8 cellular contexts compared by ENCODE assay signal in the genomic region with DNA sequence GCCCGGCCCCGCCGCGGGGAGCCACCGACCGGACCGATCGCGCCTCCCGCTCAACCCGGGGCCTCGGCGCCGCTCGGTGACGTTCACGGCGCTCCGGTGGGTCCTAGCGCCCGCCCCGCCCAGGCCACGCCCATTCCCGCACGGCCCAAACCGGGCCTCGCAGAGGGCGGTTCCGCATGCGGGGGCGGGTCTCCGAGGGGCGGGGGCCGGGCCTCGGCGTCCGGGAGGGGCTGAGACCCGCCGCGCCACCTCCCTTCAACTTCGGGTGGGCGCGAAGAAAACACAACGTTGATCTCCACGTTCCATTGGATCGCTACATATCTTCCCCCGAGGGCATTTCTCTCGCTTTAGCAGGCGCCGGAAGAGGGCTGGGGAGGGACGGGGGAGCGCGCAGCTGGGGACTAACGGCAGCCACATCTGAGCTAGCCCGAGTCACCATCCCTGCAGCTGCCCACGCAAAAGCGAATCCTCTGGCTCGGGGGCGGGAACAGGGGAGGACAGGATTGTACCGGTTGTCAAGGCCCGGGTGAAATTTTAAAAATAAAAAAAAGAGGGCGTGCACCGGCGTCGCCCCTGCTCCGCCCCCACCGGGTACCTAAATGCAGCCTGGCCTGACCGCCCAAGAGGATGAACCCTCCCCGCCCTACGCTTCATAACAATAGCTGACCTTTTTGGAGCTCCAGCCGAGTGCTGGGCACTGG. TPM values are rescaled to one million over a fixed set of nuclear protein-coding genes. Genes with fewer than 3 reads are reported as not detected.
DNase-seq lines count a peak whose midpoint lies in the region; ATAC-seq and TF ChIP-seq lines count a peak whose summit lies in the region.

TSS of gene MAD2L2 (minus strand) at position 78 of the 701 bp plus-strand sequence. CDS start 547 bp downstream, outside the sequence.

- H3K9me3 ChIP-seq in PC-3 (ENCODE audit: low read length) (no peaks in the 10 kb centered on the region), esophagus (ENCODE audit: control insufficient read depth in 2 of 2, insufficient read depth in 1 of 2, low read depth in 1 of 2, low read length in 1 of 2) (no peaks in the 10 kb centered on the region), muscle layer of colon (ENCODE audit: low read length) (no peaks in the 10 kb centered on the region)

- H3K27me3 ChIP-seq in PC-3 (ENCODE audit: low read length), result no peaks in the 10 kb centered on the region
- no peaks in the 10 kb centered on the region for H3K27me3 ChIP-seq in esophagus (ENCODE audit: control insufficient read depth in 1 of 2, insufficient read depth in 2 of 2, low read length in 2 of 2)
- no peaks in the 10 kb centered on the region for H3K27me3 ChIP-seq in muscle layer of colon (ENCODE audit: control insufficient read depth in 1 of 2, insufficient read depth in 2 of 2, low read length in 2 of 2)

- peaks cover 4% of the 10 kb centered on the region; the same call in 1 of the 2 replicates for H3K4me1 ChIP-seq in PC-3 (ENCODE audit: insufficient read depth, low read length)
- H3K4me1 ChIP-seq in esophagus (ENCODE audit: control insufficient read depth in 2 of 2, insufficient read depth in 2 of 2, low read length in 1 of 2), result peaks cover 0 to 3% of the 10 kb centered on the region in 2 donors
- peaks cover 4% of the 10 kb centered on the region for H3K4me1 ChIP-seq in muscle layer of colon (ENCODE audit: insufficient read depth, low read length)

- ATAC-seq in GM19463 (IDR thresholded peaks at IDR 0.05; ENCODE audit: unreplicated experiment), result peak; percentile 90
- peak; percentile 88 for ATAC-seq in PC-3

- H3K79me2 ChIP-seq in PC-3 (ENCODE audit: low read length), result no peaks in the 10 kb centered on the region

- no peaks in the 10 kb centered on the region for H4K20me1 ChIP-seq in PC-3 (ENCODE audit: low read length)

- intact Hi-C loops in PC-3 (cut with micrococcal nuclease), result no loop called here

- DNase-seq in COLO829 (ENCODE audit: low spot score) (peak; percentile 79), HS-5 (ENCODE audit: low read depth) (peak; percentile 44), PC-3 (peak; percentile 73)
- peak; percentile 93 for DNase-seq in activated T-cell treated with anti-CD3 and anti-CD28 coated beads, Interleukin-2, amount 50 U/mL, for 1 hour
- DNase-seq in stimulated activated CD8-positive, alpha-beta memory T cell treated with anti-CD3 and anti-CD28 coated beads, Interleukin-4, amount 100 ng/mL, for 48 hours, result peak; percentile 95

- peak within 1 kb of the TSS; percentile 76 for H3K9ac ChIP-seq in PC-3 (ENCODE audit: low read length)
- H3K9ac ChIP-seq in muscle layer of colon (ENCODE audit: low read length), result peak within 1 kb of the TSS; percentile 27

- no TSS peak for BruUV-seq in PC-3 (replicated peaks; lab: Mats Ljungman, UMichigan)

- H3K4me3 ChIP-seq in PC-3 (ENCODE audit: low read length) (peak within 1 kb of the TSS; percentile 92), esophagus (ENCODE audit: low read depth in 1 of 2, low read length in 2 of 2) (peak within 1 kb of the TSS; percentile 74), muscle layer of colon (ENCODE audit: low read depth in 1 of 2, low read length in 2 of 2) (peak within 1 kb of the TSS; percentile 84)

- POLR2A ChIA-PET in PC-3 (lab: Charles Lee; ENCODE audit: unreplicated experiment), result interaction anchor here (0.5 kb wide), 1 partner anchor 237 kb away, joined by 4 read pairs; no protein-coding TSS in a partner anchor

- H2AFZ ChIP-seq in PC-3 (ENCODE audit: low read length), result peak within 1 kb of the TSS; percentile 95

- peak within 1 kb of the TSS; percentile 91 for H3K4me2 ChIP-seq in PC-3 (ENCODE audit: low read length)

- WGBS in esophagus, 2 donors, result 1% methylated on average over 45 to 71 of the region's 71 CpGs

- CTCF ChIA-PET in PC-3 (lab: Charles Lee), result no interaction called here

- no peak for TF ChIP-seq CTCF in PC-3 (conservative IDR thresholded peaks at IDR 0.05; ENCODE audit: low read depth, low read length)

- no peaks in the 10 kb centered on the region for H3K9me2 ChIP-seq in PC-3 (replicated peaks; ENCODE audit: low read length)

- H3K36me3 ChIP-seq in PC-3 (ENCODE audit: low read depth, low read length) (no peaks in the 10 kb centered on the region), esophagus (ENCODE audit: control insufficient read depth in 2 of 2, insufficient read depth in 2 of 2, low read length in 1 of 2) (peaks cover 0 to 4% of the 10 kb centered on the region in 2 donors), muscle layer of colon (ENCODE audit: insufficient read depth, low read length) (peaks cover under 1% of the 10 kb centered on the region)

- H3K27ac ChIP-seq in PC-3 (ENCODE audit: low read length), result no peak within 1 kb of the TSS
- H3K27ac ChIP-seq in esophagus (ENCODE audit: low read depth in 2 of 2, low read length in 1 of 2), result peak within 1 kb of the TSS; percentile 75 to 78
- peak within 1 kb of the TSS; percentile 73 for H3K27ac ChIP-seq in muscle layer of colon (ENCODE audit: low read depth, low read length)

- H3F3A ChIP-seq in PC-3 (ENCODE audit: low read length, unreplicated experiment), result no peaks in the 10 kb centered on the region

RNA-seq across cellular contexts. Expression of gene MAD2L2, which starts in this region (rescaled TPM):
- total RNA-seq in PC-3 (2014; rRNA removed), result 127 and 139 TPM in 2 replicates
- polyA plus RNA-seq in esophagus, result 10 to 100 TPM in 1 of 2 donors, 1 to 10 TPM in 1; 8.1 to 18.5 TPM

Comparison
In these comparisons a context has a peak if more than half of its experiments do, and no peak if none do; other contexts are left out.
1. DNase-seq: peak in every context shown above with its lines; median percentile 95 in stimulated activated CD8-positive, alpha-beta memory T cell treated with anti-CD3 and anti-CD28 coated beads, Interleukin-4, amount 100 ng/mL, for 48 hours; 93 in activated T-cell treated with anti-CD3 and anti-CD28 coated beads, Interleukin-2, amount 50 U/mL, for 1 hour; 79 in COLO829; 73 in PC-3; 44 in HS-5.